18 cellular contexts compared by ENCODE assay signal in the genomic region with DNA sequence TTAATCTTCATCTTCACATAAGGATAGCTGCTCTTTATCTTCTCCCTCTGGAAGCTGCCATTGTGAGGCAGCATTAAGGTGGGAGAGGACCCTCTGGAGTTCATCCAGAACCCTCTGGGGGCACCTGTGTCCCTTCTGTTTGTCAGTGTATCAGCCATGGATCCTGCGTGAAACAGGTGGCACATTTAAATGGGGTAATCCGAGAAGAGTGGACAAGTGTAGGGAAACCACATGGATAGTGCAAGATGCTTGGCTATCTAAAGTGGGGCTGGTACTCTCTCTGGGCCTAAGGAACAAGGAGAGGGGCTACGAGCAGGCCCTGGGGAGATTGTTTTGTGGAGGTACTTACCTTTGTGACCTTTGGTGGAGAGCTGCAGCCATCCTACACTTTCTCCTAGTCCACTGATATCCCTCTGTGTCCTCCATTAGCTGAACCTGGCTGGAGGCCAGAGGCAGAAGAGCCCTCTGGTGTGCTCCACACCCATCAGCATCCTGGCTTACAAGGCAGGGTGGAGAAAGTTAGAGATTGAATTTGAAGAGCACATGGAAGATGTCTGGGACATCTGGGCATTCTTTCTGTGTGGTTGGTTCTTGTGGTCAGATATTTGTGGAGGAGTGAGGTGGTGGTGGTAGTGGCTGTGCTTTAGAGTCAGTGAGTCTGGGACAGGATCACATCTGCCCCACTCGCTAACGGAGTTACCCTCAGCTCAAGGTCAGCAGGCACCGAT.
DNase-seq lines count a peak whose midpoint lies in the region; ATAC-seq and TF ChIP-seq lines count a peak whose summit lies in the region.
"Had no signal": no experiment of that assay in that cellular context is flagged by ENCODE, and none has a peak within 500 bp of the region (broad histone marks: within the 10 kb centered on the region; RNA-seq: fewer than 3 reads in every experiment).

No MANE protein-coding gene starts in this region.

- H3K9me3 Mint-ChIP-seq in stimulated activated naive CD8-positive, alpha-beta T cell treated with anti-CD3 and anti-CD28 coated beads, Interleukin-15, amount 100 ng/mL, for 72 hours, result no peaks in the 10 kb centered on the region
- no peaks in the 10 kb centered on the region for H3K9me3 Mint-ChIP-seq in CD4-positive, alpha-beta T cell
- H3K9me3 Mint-ChIP-seq: activated naive CD8-positive, alpha-beta T cell treated with anti-CD3 and anti-CD28 coated beads, Interleukin-2, amount 50 U/mL, for 24 hours; GM23338 had no signal

- no peak overlapping the region for H3K27ac ChIP-seq in CD4-positive, alpha-beta T cell (ENCODE audit: low read depth, low read length)
- H3K27ac ChIP-seq in prostate gland, result no peak overlapping the region
- H3K27ac ChIP-seq: esophagus squamous epithelium, KMS-11 had no signal

- H3K27me3 Mint-ChIP-seq in stimulated activated naive CD8-positive, alpha-beta T cell treated with anti-CD3 and anti-CD28 coated beads, Interleukin-15, amount 100 ng/mL, for 72 hours, result no peaks in the 10 kb centered on the region
- H3K27me3 Mint-ChIP-seq in CD4-positive, alpha-beta T cell, result no peaks in the 10 kb centered on the region
- H3K27me3 Mint-ChIP-seq: activated naive CD8-positive, alpha-beta T cell treated with anti-CD3 and anti-CD28 coated beads, Interleukin-2, amount 50 U/mL, for 24 hours; memory B cell; type B pancreatic cell had no signal

- H3K36me3 Mint-ChIP-seq in CD4-positive, alpha-beta T cell (ENCODE audit: low read depth), result no peaks in the 10 kb centered on the region
- H3K36me3 Mint-ChIP-seq: type B pancreatic cell had no signal

- H3K4me3 Mint-ChIP-seq in stimulated activated naive CD8-positive, alpha-beta T cell treated with anti-CD3 and anti-CD28 coated beads, Interleukin-15, amount 100 ng/mL, for 72 hours, result no peak overlapping the region
- no peak overlapping the region for H3K4me3 Mint-ChIP-seq in CD4-positive, alpha-beta T cell
- H3K4me3 Mint-ChIP-seq: activated naive CD8-positive, alpha-beta T cell treated with anti-CD3 and anti-CD28 coated beads, Interleukin-2, amount 50 U/mL, for 24 hours; GM23338; memory B cell; type B pancreatic cell had no signal

- no peaks in the 10 kb centered on the region for H3K27me3 ChIP-seq in CD4-positive, alpha-beta T cell (ENCODE audit: control insufficient read depth, insufficient read depth, low read length)
- no peaks in the 10 kb centered on the region for H3K27me3 ChIP-seq in prostate gland (replicated peaks; ENCODE audit: insufficient read depth)
- H3K27me3 ChIP-seq: esophagus squamous epithelium had no signal

- POLR2A ChIA-PET in CD4-positive, alpha-beta T cell (lab: Charles Lee), result no interaction called here

- CTCF ChIA-PET in CD4-positive, alpha-beta T cell (lab: Charles Lee), result no interaction called here

- H3K4me1 ChIP-seq in prostate gland (replicated peaks), result no peaks in the 10 kb centered on the region

- no peak overlapping the region for H3K4me3 ChIP-seq in prostate gland
- H3K4me3 ChIP-seq: esophagus squamous epithelium, GM23338 had no signal

- no peaks in the 10 kb centered on the region for H3K36me3 ChIP-seq in prostate gland
- H3K36me3 ChIP-seq: esophagus squamous epithelium had no signal

- H3K4me1 Mint-ChIP-seq in stimulated activated naive CD8-positive, alpha-beta T cell treated with anti-CD3 and anti-CD28 coated beads, Interleukin-15, amount 100 ng/mL, for 72 hours, result peaks cover 8% of the 10 kb centered on the region
- no peaks in the 10 kb centered on the region for H3K4me1 Mint-ChIP-seq in CD4-positive, alpha-beta T cell (ENCODE audit: low read depth)

- WGBS in prostate gland, result 97% methylated on average over 6 of the region's 6 CpGs

- intact Hi-C loops in CD4-positive, alpha-beta T cell (cut with DNase I, micrococcal nuclease), result no loop called here
- intact Hi-C loops in prostate gland (cut with DNase I), result no loop called here

- no peak for ATAC-seq in stimulated activated naive CD8-positive, alpha-beta T cell treated with anti-CD3 and anti-CD28 coated beads, Interleukin-15, amount 100 ng/mL, for 72 hours
- ATAC-seq in stimulated activated naive CD8-positive, alpha-beta T cell treated with anti-CD3 and anti-CD28 coated beads, Interleukin-15, Interleukin-2, amounts not matched to agents 100 U/mL and 50 U/mL, for 24 hours, result no peak
- no peak for ATAC-seq in HG03045 (IDR thresholded peaks at IDR 0.05; ENCODE audit: unreplicated experiment)
- no peak for ATAC-seq in CD4-positive, alpha-beta T cell (ENCODE audit: poor library complexity)
- ATAC-seq: activated naive CD8-positive, alpha-beta T cell treated with anti-CD3 and anti-CD28 coated beads, Interleukin-2, amount 50 U/mL, for 24 hours; GM23338 had no signal

- no peaks in the 10 kb centered on the region for H3K9me3 ChIP-seq in CD4-positive, alpha-beta T cell (ENCODE audit: control insufficient read depth, low read length)
- H3K9me3 ChIP-seq in prostate gland, result no peaks in the 10 kb centered on the region
- H3K9me3 ChIP-seq: esophagus squamous epithelium had no signal

- DNase-seq in stimulated activated naive CD8-positive, alpha-beta T cell treated with anti-CD3 and anti-CD28 coated beads, Interleukin-15, amount 100 ng/mL, for 72 hours, result no peak
- DNase-seq in stimulated activated naive CD8-positive, alpha-beta T cell treated with anti-CD3 and anti-CD28 coated beads, Interleukin-15, Interleukin-2, amounts not matched to agents 100 U/mL and 50 U/mL, for 24 hours, result no peak
- DNase-seq in OCI-M1 (lab: John Stamatoyannopoulos, UW), result peak; percentile 37
- DNase-seq in fibroblast of peridontal ligament (ENCODE audit: extremely low read depth), result peak; percentile 61
- no peak for DNase-seq in NCI-H146 (lab: John Stamatoyannopoulos, UW)
- DNase-seq in CD4-positive, alpha-beta T cell, result no peak
- no peak for DNase-seq in prostate gland (ENCODE audit: low spot score)
- DNase-seq: activated CD4-positive, alpha-beta T cell treated with anti-CD3 and anti-CD28 coated beads for 1 hour; activated naive CD8-positive, alpha-beta T cell treated with anti-CD3 and anti-CD28 coated beads, Interleukin-2, amount 50 U/mL, for 24 hours; activated T-cell treated with anti-CD3 and anti-CD28 coated beads, Interleukin-2, amount 50 U/mL, for 1 hour; cortex of kidney; esophagus squamous epithelium; NCI-H2081 treated with DMSO at 0.1 percent for 48 hours had no signal

- no peak for TF ChIP-seq CTCF in CD4-positive, alpha-beta T cell (IDR thresholded peaks at IDR 0.05)
- no peak for TF ChIP-seq CTCF in prostate gland (IDR thresholded peaks at IDR 0.05)

- peak overlapping the region; percentile 29 to 68 for H3K27ac Mint-ChIP-seq in stimulated activated naive CD8-positive, alpha-beta T cell treated with anti-CD3 and anti-CD28 coated beads, Interleukin-15, amount 100 ng/mL, for 72 hours
- H3K27ac Mint-ChIP-seq in CD4-positive, alpha-beta T cell, result no peak overlapping the region
- H3K27ac Mint-ChIP-seq: activated naive CD8-positive, alpha-beta T cell treated with anti-CD3 and anti-CD28 coated beads, Interleukin-2, amount 50 U/mL, for 24 hours; GM23338; memory B cell; type B pancreatic cell had no signal

- TF ChIP-seq POLR2A in prostate gland (IDR thresholded peaks at IDR 0.05), result no peak

Comparison
In these comparisons a context has a peak if more than half of its experiments do, and no peak if none do; other contexts are left out.
1. DNase-seq: peak in OCI-M1 (single experiment) and fibroblast of peridontal ligament (single experiment); none in stimulated activated naive CD8-positive, alpha-beta T cell treated with anti-CD3 and anti-CD28 coated beads, Interleukin-15, amount 100 ng/mL, for 72 hours (0 of 2), stimulated activated naive CD8-positive, alpha-beta T cell treated with anti-CD3 and anti-CD28 coated beads, Interleukin-15, Interleukin-2, amounts not matched to agents 100 U/mL and 50 U/mL, for 24 hours (single experiment), NCI-H146 (single experiment), CD4-positive, alpha-beta T cell (0 of 10) and prostate gland (single experiment).